ENCODE assay signal across 8 cellular contexts in genomic region chr7:76609864-76610263, GRCh38. TPM values are rescaled to one million over a fixed set of nuclear protein-coding genes. Genes with fewer than 3 reads are reported as not detected.
DNase-seq lines count a peak whose midpoint lies in the region; ATAC-seq, FAIRE-seq and TF ChIP-seq lines count a peak whose summit lies in the region.
"Not testable (repeated sequence)": the region's sequence is repeated elsewhere in the genome, so short reads cannot be mapped to it uniquely, and the experiment has no call there.

No MANE protein-coding gene starts in this region.

- WGBS in A549 (ENCODE audit: missing lambda C conversion rate), result 100% methylated on average over 1 of the region's 10 CpGs
- WGBS in K562 (ENCODE audit: insufficient coverage, low coverage, missing lambda C conversion rate), result 86% methylated on average over 1 of the region's 10 CpGs

- H3K27me3 ChIP-seq in K562 (ENCODE audit: control insufficient read depth in 2 of 2, insufficient read depth in 2 of 2, low read length in 2 of 2), result not testable (repeated sequence)

- in situ Hi-C loops in K562 (cut with MboI), result loop anchor here (5.0 to 10.0 kb wide), 2 partner anchors 105 to 178 kb away; no protein-coding TSS in a partner anchor

- ATAC-seq in A549 (peak; percentile 36 to 68; a peak in 4 of 6 replicates), GM18867 (IDR thresholded peaks at IDR 0.05; ENCODE audit: unreplicated experiment) (peak; percentile 41), GM21786 (IDR thresholded peaks at IDR 0.05; ENCODE audit: unreplicated experiment) (peak; percentile 33), HG03159 (IDR thresholded peaks at IDR 0.05; ENCODE audit: unreplicated experiment) (peak; percentile 33), T-helper 17 cell (peak; percentile 63), K562 (peak; percentile 84), left colon (peak; percentile 50), sciatic nerve (peak; percentile 19)

- H2AFZ ChIP-seq in K562 (ENCODE audit: low read depth, low read length), result not testable (repeated sequence)

- CTCF ChIA-PET in A549 (lab: Yijun Ruan, JAX); K562 (lab: Yijun Ruan, JAX; ENCODE audit: low intra/inter-chr PET ratio): not testable (repeated sequence)

- not testable (repeated sequence) for H3K36me3 Mint-ChIP-seq in T-helper 17 cell (ENCODE audit: low read depth)

- POLR2A ChIA-PET in A549 (lab: Yijun Ruan, JAX); K562 (lab: Yijun Ruan, JAX): not testable (repeated sequence)

- intact Hi-C loops in K562 (cut with micrococcal nuclease); left colon (cut with DNase I, micrococcal nuclease); sciatic nerve (cut with DNase I): not testable (repeated sequence)

- TF ChIP-seq RAD21 in A549 (conservative IDR thresholded peaks at IDR 0.05 in 1 of 2, IDR thresholded peaks at IDR 0.05 in 1 of 2); K562 (CRISPR knock-in tag; conservative IDR thresholded peaks at IDR 0.05 in 1 of 2, IDR thresholded peaks at IDR 0.05 in 1 of 2): not testable (repeated sequence)

- H4K20me1 ChIP-seq in K562 (replicated peaks; ENCODE audit: control insufficient read depth, insufficient read depth, low read length), result not testable (repeated sequence)

- TF ChIP-seq POLR2A in A549 (IDR thresholded peaks at IDR 0.05; ENCODE audit: low read length); K562 (conservative IDR thresholded peaks at IDR 0.05): not testable (repeated sequence)

- not testable (repeated sequence) for DNase-seq in A549 (ENCODE audit: low read depth in 1 of 2, low spot score in 1 of 2); T-helper 17 cell; K562 (ENCODE audit: extremely low read depth in 1 of 4, low spot score in 3 of 4); left colon; sciatic nerve (ENCODE audit: low spot score)

- FAIRE-seq in A549 (lab: Jason Lieb, UNC) (peak; percentile 49), K562 (lab: Jason Lieb, UNC) (peak; percentile 94)

- H3K4me1 Mint-ChIP-seq in T-helper 17 cell, result not testable (repeated sequence)

- BruUV-seq in K562 (replicated peaks; lab: Mats Ljungman, UMichigan), result not testable (repeated sequence)

- H3K4me3 Mint-ChIP-seq in T-helper 17 cell, result not testable (repeated sequence)

- TF ChIP-seq EP300 in A549 (IDR thresholded peaks at IDR 0.05); K562 (IDR thresholded peaks at IDR 0.05; ENCODE audit: low read length): not testable (repeated sequence)

- H3K27ac ChIP-seq in A549; K562 (ENCODE audit: extremely low read depth, low read depth, low read length): not testable (repeated sequence)

- not testable (repeated sequence) for H3K4me3 ChIP-seq in A549, K562

- H3K27ac Mint-ChIP-seq in T-helper 17 cell, result not testable (repeated sequence)

- not testable (repeated sequence) for H3K9me1 ChIP-seq in K562 (ENCODE audit: control insufficient read depth, insufficient read depth, low read length)

- H3K4me1 ChIP-seq in A549; K562 (replicated peaks in 1 of 2; ENCODE audit: control insufficient read depth in 2 of 2, insufficient read depth in 2 of 2, low read length in 2 of 2): not testable (repeated sequence)

- not testable (repeated sequence) for H3K9ac ChIP-seq in K562 (ENCODE audit: insufficient read depth in 1 of 2, low read depth in 2 of 2, low read length in 2 of 2)

- H3K36me3 ChIP-seq in K562 (ENCODE audit: control insufficient read depth, insufficient read depth, low read length), result peaks cover 12% of the 10 kb centered on the region; the same call in 2 of the 3 replicates

- H3K27me3 Mint-ChIP-seq in T-helper 17 cell, result not testable (repeated sequence)

- not testable (repeated sequence) for TF ChIP-seq CTCF in A549 (IDR thresholded peaks at IDR 0.05); K562 (IDR thresholded peaks at IDR 0.05 in 2 of 3, conservative IDR thresholded peaks at IDR 0.05 in 1 of 3; ENCODE audit: insufficient read depth in 2 of 3, low read depth in 1 of 3, low read length in 3 of 3)

- not testable (repeated sequence) for H3K4me2 ChIP-seq in A549; K562 (ENCODE audit: insufficient read depth, low read length)

- peaks cover 18% of the 10 kb centered on the region for H3K79me2 ChIP-seq in K562 (ENCODE audit: control insufficient read depth, insufficient read depth, low read length)

- not testable (repeated sequence) for H3K9me3 ChIP-seq in A549; T-helper 17 cell (ENCODE audit: control insufficient read depth, low read length, poor library complexity, severe bottlenecking); K562 (replicated peaks; ENCODE audit: control insufficient read depth, insufficient read depth, low read depth, low read length)

RNA-seq across cellular contexts. Expression of gene POMZP3, which starts 17.2 kb away (rescaled TPM):
- polyA plus RNA-seq in A549 (2011; rRNA removed) (10.6 and 14.7 TPM in 2 replicates), A549 (2017; fragmentation: RNase III; extraction: RNeasy Plus Mini Kit Qiagen cat#74134 plus additional on column Dnase treatment) (17.4 to 18.6 TPM (median 17.6 TPM) in 3 replicates), K562 (2011; rRNA removed) (3.7 and 6.4 TPM in 2 replicates), K562 (2014; fragmentation: Illumina TruSeq; extraction: Trizol) (8.2 and 8.8 TPM in 2 replicates), K562 (2014; fragmentation: Nextera tagmentation; extraction: Ambion mirVana) (1 to 10 TPM; 2.3 to 3.2 TPM), K562 (2014; rRNA removed) (4.6 and 7.6 TPM in 2 replicates)
- polyA plus RNA-seq in A549 (2012; cell fraction: cytosol; rRNA removed), result 8.1 and 9.5 TPM in 2 replicates
- 7.8 and 9.1 TPM in 2 replicates for polyA plus RNA-seq in A549 (2012; cell fraction: nucleus; rRNA removed)
- polyA minus RNA-seq in A549 (2011; rRNA and poly(A)+ RNA removed), result 23.0 and 26.2 TPM in 2 replicates
- total RNA-seq in T-helper 17 cell (10 to 100 TPM; 14.6 to 20.2 TPM), K562 (2014; rRNA removed) (5.4 and 5.7 TPM in 2 replicates), K562 (2014; rRNA removed; fragmentation: Illumina TruSeq; extraction: Trizol) (3.8 and 4.5 TPM in 2 replicates), K562 (2015; rRNA removed; fragmentation: Illumina TruSeq; extraction: Trizol) (4.0 and 4.9 TPM in 2 replicates), K562 (2021) (13.4 and 15.8 TPM in 2 replicates), left colon (1 to 10 TPM; 5.8 to 6.4 TPM), sciatic nerve (15.8 TPM)
- 14.2 and 28.7 TPM in 2 replicates for total RNA-seq in K562 (2011; cell fraction: chromatin; rRNA removed; ENCODE audit: low replicate concordance)
- 21.8 and 25.5 TPM in 2 replicates for total RNA-seq in K562 (2011; cell fraction: nucleolus; rRNA removed)
- 19.4 and 23.0 TPM in 2 replicates for total RNA-seq in K562 (2011; cell fraction: nucleoplasm; rRNA removed)
- polyA plus RNA-seq in K562 (2011; cell fraction: cytosol; rRNA removed), result 4.4 and 6.1 TPM in 2 replicates
- polyA plus RNA-seq in K562 (2011; cell fraction: nucleus; rRNA removed), result 4.6 and 9.7 TPM in 2 replicates
- 9.8 and 16.9 TPM in 2 replicates for polyA plus RNA-seq in K562 (2012)
- 4.8 and 6.7 TPM in 2 replicates for polyA minus RNA-seq in K562 (2011; rRNA and poly(A)+ RNA removed)
- 3.9 and 7.2 TPM in 2 replicates for polyA minus RNA-seq in K562 (2011; cell fraction: cytosol; rRNA and poly(A)+ RNA removed)
- polyA minus RNA-seq in K562 (2011; cell fraction: nucleus; rRNA and poly(A)+ RNA removed), result 7.7 and 10.9 TPM in 2 replicates

Comparison
In these comparisons a context has a peak if more than half of its experiments do, and no peak if none do; other contexts are left out.
1. ATAC-seq: peak in every context shown above with its lines; median percentile 84 in K562; 63 in T-helper 17 cell; 52 in A549; 50 in left colon; 41 in GM18867; 33 in GM21786; 33 in HG03159; 19 in sciatic nerve.